In the genomic region with DNA sequence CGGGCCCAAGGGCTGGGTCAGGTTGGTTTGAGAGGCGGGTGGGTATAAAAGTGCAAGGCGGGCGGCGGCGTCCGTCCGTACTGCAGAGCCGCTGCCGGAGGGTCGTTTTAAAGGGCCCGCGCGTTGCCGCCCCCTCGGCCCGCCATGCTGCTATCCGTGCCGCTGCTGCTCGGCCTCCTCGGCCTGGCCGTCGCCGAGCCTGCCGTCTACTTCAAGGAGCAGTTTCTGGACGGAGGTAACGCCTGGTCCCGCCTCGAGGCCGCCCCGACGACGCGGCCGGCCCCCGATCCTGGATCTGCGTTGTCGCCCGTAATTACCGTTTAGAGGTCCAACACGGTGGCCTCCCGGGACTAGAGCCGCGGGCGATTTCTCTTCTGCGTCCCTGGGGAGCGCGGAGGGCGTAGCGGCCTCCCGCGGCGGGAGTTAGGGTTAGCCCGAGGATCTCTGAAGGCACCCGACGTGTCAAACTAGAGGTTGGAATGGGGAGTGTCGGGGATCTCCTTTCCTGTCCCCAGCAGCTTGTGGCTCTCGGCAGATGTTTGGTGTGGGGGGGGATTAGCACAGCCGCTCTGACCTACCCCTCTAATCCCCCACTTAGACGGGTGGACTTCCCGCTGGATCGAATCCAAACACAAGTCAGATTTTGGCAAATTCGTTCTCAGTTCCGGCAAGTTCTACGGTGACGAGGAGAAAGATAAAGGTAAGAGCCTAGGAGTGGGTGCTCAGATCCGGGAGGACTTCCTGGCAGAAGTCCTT, we compare ENCODE assay signal across 8 cellular contexts.
DNase-seq lines count a peak whose midpoint lies in the region; ATAC-seq and TF ChIP-seq lines count a peak whose summit lies in the region.

A gene (plus strand): TSS at position 74 of the 756 bp plus-strand sequence. CDS start 71 bp downstream, at position 145.

- H3K27me3 Mint-ChIP-seq in stimulated activated memory B cell treated with anti-CD40 and anti-IgM and Interleukin-4, amounts not matched to agents 10 μg/mL and 1 μg/mL and 100 μg/mL, for 72 hours, result no peaks in the 10 kb centered on the region

- peak within 1 kb of the TSS; percentile 98 for H3K27ac Mint-ChIP-seq in stimulated activated memory B cell treated with anti-CD40 and anti-IgM and Interleukin-4, amounts not matched to agents 10 μg/mL and 1 μg/mL and 100 μg/mL, for 72 hours

- in situ Hi-C loops in brain microvascular endothelial cell (cut with HindIII; ENCODE audit: low pct_ligation_motif_present, low sequenced_read_pairs), result no loop called here

- no peaks in the 10 kb centered on the region for H3K27me3 ChIP-seq in brain microvascular endothelial cell (replicated peaks)

- peak; percentile 33 for TF ChIP-seq CTCF in brain microvascular endothelial cell (IDR thresholded peaks at IDR 0.05; ENCODE audit: low read depth, low read length, missing control alignments)

- peak; percentile 43 for DNase-seq in CD1c-positive myeloid dendritic cell (ENCODE audit: extremely low spot score)
- peak; percentile 22 for DNase-seq in NOMO-1 treated with DMSO at 0.1 percent for 48 hours (lab: John Stamatoyannopoulos, UW; ENCODE audit: unreplicated experiment)
- no peak for DNase-seq in brain microvascular endothelial cell
- DNase-seq in iris pigment epithelial cell (ENCODE audit: low read depth), result peak; percentile 47

- peaks cover 53% of the 10 kb centered on the region for H3K36me3 Mint-ChIP-seq in stimulated activated memory B cell treated with anti-CD40 and anti-IgM and Interleukin-4, amounts not matched to agents 10 μg/mL and 1 μg/mL and 100 μg/mL, for 72 hours

- H3K36me3 ChIP-seq in brain microvascular endothelial cell (replicated peaks), result peaks cover 35% of the 10 kb centered on the region

- H3K4me3 Mint-ChIP-seq in stimulated activated memory B cell treated with anti-CD40 and anti-IgM and Interleukin-4, amounts not matched to agents 10 μg/mL and 1 μg/mL and 100 μg/mL, for 72 hours, result peak within 1 kb of the TSS; percentile 99

- H3K4me3 ChIP-seq in brain microvascular endothelial cell (ENCODE audit: low read depth, low read length), result peak within 1 kb of the TSS; percentile 99

- peak; percentile 1 for ATAC-seq in GM21423 (IDR thresholded peaks at IDR 0.05; ENCODE audit: unreplicated experiment)
- ATAC-seq in stimulated activated memory B cell treated with anti-CD40 and anti-IgM and Interleukin-4, amounts not matched to agents 10 μg/mL and 1 μg/mL and 100 μg/mL, for 72 hours, result peak; percentile 1
- ATAC-seq in HG02938 (IDR thresholded peaks at IDR 0.05; ENCODE audit: unreplicated experiment), result no peak
- ATAC-seq in GM18909 (IDR thresholded peaks at IDR 0.05; ENCODE audit: poor library complexity, unreplicated experiment), result no peak

- peak within 1 kb of the TSS; percentile 89 for H3K27ac ChIP-seq in brain microvascular endothelial cell

- H3K9me3 Mint-ChIP-seq in stimulated activated memory B cell treated with anti-CD40 and anti-IgM and Interleukin-4, amounts not matched to agents 10 μg/mL and 1 μg/mL and 100 μg/mL, for 72 hours, result no peaks in the 10 kb centered on the region

- H3K4me1 Mint-ChIP-seq in stimulated activated memory B cell treated with anti-CD40 and anti-IgM and Interleukin-4, amounts not matched to agents 10 μg/mL and 1 μg/mL and 100 μg/mL, for 72 hours, result peaks cover 70% of the 10 kb centered on the region

Comparison
In these comparisons a context has a peak if more than half of its experiments do, and no peak if none do; other contexts are left out.
1. ATAC-seq: peak in GM21423 (single experiment) and stimulated activated memory B cell treated with anti-CD40 and anti-IgM and Interleukin-4, amounts not matched to agents 10 μg/mL and 1 μg/mL and 100 μg/mL, for 72 hours (single experiment); none in HG02938 (single experiment) and GM18909 (single experiment).